In the genomic region with DNA sequence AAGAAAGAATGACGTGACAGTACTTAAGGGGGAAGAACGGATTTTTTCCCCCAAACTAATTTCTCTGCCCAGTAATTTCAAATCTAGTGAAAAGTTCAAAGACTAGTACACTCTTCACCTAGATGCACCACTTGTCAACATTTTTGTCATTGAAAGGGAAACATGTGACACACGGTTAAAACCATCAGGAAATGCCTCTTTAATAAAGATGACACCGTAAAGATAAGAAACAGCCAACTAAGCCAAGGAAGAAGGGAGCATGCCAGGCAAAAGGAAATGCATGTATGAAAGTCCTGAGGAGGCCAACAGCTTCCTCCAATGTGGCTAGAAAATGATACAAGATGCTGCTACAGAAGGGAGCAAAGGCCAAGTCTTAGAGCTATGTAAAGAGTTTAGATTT, we compare ENCODE assay signal across 1 cellular context.
TF ChIP-seq lines count a peak whose summit lies in the region.

No MANE protein-coding gene starts in this region.

TF ChIP-seq in GM23338, 12 proteins besides CTCF, POLR2A, EP300 and RAD21 (continued from another document):
- no peak for TF ChIP-seq CREB1 (CRISPR knock-in tag; IDR thresholded peaks at IDR 0.05; ENCODE audit: low read depth)
- no peak for TF ChIP-seq JUNB (IDR thresholded peaks at IDR 0.05; ENCODE audit: unreplicated experiment)
- TF ChIP-seq ZNF114 (CRISPR knock-in tag; IDR thresholded peaks at IDR 0.05): no peak
- no peak for TF ChIP-seq STAT1 (IDR thresholded peaks at IDR 0.05; ENCODE audit: unreplicated experiment)
- TF ChIP-seq EZH2 (IDR thresholded peaks at IDR 0.05; ENCODE audit: low read depth, unreplicated experiment): no peak
- TF ChIP-seq, protein P1, sequence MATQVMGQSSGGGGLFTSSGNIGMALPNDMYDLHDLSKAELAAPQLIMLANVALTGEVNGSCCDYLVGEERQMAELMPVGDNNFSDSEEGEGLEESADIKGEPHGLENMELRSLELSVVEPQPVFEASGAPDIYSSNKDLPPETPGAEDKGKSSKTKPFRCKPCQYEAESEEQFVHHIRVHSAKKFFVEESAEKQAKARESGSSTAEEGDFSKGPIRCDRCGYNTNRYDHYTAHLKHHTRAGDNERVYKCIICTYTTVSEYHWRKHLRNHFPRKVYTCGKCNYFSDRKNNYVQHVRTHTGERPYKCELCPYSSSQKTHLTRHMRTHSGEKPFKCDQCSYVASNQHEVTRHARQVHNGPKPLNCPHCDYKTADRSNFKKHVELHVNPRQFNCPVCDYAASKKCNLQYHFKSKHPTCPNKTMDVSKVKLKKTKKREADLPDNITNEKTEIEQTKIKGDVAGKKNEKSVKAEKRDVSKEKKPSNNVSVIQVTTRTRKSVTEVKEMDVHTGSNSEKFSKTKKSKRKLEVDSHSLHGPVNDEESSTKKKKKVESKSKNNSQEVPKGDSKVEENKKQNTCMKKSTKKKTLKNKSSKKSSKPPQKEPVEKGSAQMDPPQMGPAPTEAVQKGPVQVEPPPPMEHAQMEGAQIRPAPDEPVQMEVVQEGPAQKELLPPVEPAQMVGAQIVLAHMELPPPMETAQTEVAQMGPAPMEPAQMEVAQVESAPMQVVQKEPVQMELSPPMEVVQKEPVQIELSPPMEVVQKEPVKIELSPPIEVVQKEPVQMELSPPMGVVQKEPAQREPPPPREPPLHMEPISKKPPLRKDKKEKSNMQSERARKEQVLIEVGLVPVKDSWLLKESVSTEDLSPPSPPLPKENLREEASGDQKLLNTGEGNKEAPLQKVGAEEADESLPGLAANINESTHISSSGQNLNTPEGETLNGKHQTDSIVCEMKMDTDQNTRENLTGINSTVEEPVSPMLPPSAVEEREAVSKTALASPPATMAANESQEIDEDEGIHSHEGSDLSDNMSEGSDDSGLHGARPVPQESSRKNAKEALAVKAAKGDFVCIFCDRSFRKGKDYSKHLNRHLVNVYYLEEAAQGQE (IDR thresholded peaks at IDR 0.05; ENCODE audit: unreplicated experiment): no peak
- TF ChIP-seq NANOG (IDR thresholded peaks at IDR 0.05; ENCODE audit: borderline replicate concordance): no peak
- TF ChIP-seq POLR2AphosphoS5 (IDR thresholded peaks at IDR 0.05; ENCODE audit: low read depth): no peak
